ENCODE assay signal across 2 cellular contexts in the genomic region with DNA sequence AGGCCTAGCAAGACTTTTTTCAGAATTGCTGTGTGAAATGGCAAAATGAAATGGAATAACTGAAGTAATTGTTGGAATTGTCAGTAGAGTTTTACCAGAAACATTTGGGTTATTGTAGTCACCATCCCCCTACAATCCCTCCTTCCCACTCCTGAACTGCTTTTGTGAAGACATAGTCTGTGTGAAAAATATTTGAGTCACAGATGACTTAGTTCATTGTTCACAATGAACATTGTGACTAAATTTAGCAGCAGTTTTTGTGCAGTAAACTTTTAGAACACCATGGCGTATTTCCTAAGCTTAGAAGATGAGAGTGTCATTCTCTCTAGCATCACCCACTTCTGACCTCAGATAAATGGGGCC.
TF ChIP-seq lines count a peak whose summit lies in the region.

No MANE protein-coding gene starts in this region.

TF ChIP-seq in GM23338, 12 proteins besides CTCF, POLR2A, EP300 and RAD21 (continues in another document):
- TF ChIP-seq, protein P1, sequence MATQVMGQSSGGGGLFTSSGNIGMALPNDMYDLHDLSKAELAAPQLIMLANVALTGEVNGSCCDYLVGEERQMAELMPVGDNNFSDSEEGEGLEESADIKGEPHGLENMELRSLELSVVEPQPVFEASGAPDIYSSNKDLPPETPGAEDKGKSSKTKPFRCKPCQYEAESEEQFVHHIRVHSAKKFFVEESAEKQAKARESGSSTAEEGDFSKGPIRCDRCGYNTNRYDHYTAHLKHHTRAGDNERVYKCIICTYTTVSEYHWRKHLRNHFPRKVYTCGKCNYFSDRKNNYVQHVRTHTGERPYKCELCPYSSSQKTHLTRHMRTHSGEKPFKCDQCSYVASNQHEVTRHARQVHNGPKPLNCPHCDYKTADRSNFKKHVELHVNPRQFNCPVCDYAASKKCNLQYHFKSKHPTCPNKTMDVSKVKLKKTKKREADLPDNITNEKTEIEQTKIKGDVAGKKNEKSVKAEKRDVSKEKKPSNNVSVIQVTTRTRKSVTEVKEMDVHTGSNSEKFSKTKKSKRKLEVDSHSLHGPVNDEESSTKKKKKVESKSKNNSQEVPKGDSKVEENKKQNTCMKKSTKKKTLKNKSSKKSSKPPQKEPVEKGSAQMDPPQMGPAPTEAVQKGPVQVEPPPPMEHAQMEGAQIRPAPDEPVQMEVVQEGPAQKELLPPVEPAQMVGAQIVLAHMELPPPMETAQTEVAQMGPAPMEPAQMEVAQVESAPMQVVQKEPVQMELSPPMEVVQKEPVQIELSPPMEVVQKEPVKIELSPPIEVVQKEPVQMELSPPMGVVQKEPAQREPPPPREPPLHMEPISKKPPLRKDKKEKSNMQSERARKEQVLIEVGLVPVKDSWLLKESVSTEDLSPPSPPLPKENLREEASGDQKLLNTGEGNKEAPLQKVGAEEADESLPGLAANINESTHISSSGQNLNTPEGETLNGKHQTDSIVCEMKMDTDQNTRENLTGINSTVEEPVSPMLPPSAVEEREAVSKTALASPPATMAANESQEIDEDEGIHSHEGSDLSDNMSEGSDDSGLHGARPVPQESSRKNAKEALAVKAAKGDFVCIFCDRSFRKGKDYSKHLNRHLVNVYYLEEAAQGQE (IDR thresholded peaks at IDR 0.05; ENCODE audit: unreplicated experiment): no peak
- TF ChIP-seq ZNF114 (CRISPR knock-in tag; IDR thresholded peaks at IDR 0.05) (no peak), STAT1 (IDR thresholded peaks at IDR 0.05; ENCODE audit: unreplicated experiment) (no peak), POLR2AphosphoS5 (IDR thresholded peaks at IDR 0.05; ENCODE audit: low read depth) (no peak), EZH2 (IDR thresholded peaks at IDR 0.05; ENCODE audit: low read depth, unreplicated experiment) (no peak), JUNB (IDR thresholded peaks at IDR 0.05; ENCODE audit: unreplicated experiment) (no peak), CREB1 (CRISPR knock-in tag; IDR thresholded peaks at IDR 0.05; ENCODE audit: low read depth) (no peak), ZNF331 (CRISPR knock-in tag; IDR thresholded peaks at IDR 0.05; ENCODE audit: low read depth) (no peak), EZH2phosphoT487 (IDR thresholded peaks at IDR 0.05; ENCODE audit: unreplicated experiment) (no peak), NANOG (IDR thresholded peaks at IDR 0.05; ENCODE audit: borderline replicate concordance) (no peak)
- TF ChIP-seq, protein P2, sequence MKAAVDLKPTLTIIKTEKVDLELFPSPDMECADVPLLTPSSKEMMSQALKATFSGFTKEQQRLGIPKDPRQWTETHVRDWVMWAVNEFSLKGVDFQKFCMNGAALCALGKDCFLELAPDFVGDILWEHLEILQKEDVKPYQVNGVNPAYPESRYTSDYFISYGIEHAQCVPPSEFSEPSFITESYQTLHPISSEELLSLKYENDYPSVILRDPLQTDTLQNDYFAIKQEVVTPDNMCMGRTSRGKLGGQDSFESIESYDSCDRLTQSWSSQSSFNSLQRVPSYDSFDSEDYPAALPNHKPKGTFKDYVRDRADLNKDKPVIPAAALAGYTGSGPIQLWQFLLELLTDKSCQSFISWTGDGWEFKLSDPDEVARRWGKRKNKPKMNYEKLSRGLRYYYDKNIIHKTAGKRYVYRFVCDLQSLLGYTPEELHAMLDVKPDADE (IDR thresholded peaks at IDR 0.05): no peak

TF ChIP-seq in H1, 55 proteins besides CTCF, POLR2A, EP300 and RAD21 (continued from another document):
- TF ChIP-seq SIRT6 (IDR thresholded peaks at IDR 0.05; ENCODE audit: low read length) (no peak), MAFK (IDR thresholded peaks at IDR 0.05; ENCODE audit: low read depth, low read length) (no peak)
